1 cellular context compared by ENCODE assay signal in the genomic region with DNA sequence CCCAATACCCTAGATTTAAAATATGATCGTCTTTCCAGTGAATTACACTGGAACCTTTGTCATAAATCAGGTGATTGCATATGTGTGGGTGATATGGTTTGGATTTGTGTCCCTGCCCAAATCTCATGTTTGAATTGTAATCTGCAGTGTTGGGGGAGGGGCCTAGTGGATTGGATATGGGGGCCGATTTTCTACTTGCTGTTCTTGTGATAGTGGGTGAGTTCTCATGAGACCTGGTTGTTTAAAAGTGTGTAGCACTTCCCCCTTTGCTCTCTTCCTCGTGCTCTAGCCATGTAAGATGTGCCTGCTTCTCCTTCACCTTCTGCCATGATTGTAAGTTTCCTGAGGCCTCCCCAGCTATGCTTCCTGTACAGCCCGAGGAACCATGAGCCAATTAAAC. TPM values are rescaled to one million over a fixed set of nuclear protein-coding genes. Genes with fewer than 3 reads are reported as not detected.
"Had no signal": no experiment of that assay in that cellular context is flagged by ENCODE, and none has a peak within 500 bp of the region (broad histone marks: within the 10 kb centered on the region; RNA-seq: fewer than 3 reads in every experiment).

No MANE protein-coding gene starts in this region.

RNA-seq across cellular contexts. Expression of a gene that starts 29.0 kb away (rescaled TPM):
- total RNA-seq: Right ventricle myocardium inferior had no signal
